1 cellular context compared by ENCODE assay signal in genomic region chr2:197179744-197180498, GRCh38.
TF ChIP-seq lines count a peak whose summit lies in the region.

No MANE protein-coding gene starts in this region.

TF ChIP-seq in GM23338, 12 proteins besides CTCF, POLR2A, EP300 and RAD21 (continued from another document):
- TF ChIP-seq, protein P1, sequence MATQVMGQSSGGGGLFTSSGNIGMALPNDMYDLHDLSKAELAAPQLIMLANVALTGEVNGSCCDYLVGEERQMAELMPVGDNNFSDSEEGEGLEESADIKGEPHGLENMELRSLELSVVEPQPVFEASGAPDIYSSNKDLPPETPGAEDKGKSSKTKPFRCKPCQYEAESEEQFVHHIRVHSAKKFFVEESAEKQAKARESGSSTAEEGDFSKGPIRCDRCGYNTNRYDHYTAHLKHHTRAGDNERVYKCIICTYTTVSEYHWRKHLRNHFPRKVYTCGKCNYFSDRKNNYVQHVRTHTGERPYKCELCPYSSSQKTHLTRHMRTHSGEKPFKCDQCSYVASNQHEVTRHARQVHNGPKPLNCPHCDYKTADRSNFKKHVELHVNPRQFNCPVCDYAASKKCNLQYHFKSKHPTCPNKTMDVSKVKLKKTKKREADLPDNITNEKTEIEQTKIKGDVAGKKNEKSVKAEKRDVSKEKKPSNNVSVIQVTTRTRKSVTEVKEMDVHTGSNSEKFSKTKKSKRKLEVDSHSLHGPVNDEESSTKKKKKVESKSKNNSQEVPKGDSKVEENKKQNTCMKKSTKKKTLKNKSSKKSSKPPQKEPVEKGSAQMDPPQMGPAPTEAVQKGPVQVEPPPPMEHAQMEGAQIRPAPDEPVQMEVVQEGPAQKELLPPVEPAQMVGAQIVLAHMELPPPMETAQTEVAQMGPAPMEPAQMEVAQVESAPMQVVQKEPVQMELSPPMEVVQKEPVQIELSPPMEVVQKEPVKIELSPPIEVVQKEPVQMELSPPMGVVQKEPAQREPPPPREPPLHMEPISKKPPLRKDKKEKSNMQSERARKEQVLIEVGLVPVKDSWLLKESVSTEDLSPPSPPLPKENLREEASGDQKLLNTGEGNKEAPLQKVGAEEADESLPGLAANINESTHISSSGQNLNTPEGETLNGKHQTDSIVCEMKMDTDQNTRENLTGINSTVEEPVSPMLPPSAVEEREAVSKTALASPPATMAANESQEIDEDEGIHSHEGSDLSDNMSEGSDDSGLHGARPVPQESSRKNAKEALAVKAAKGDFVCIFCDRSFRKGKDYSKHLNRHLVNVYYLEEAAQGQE (IDR thresholded peaks at IDR 0.05; ENCODE audit: unreplicated experiment) = no peak
- TF ChIP-seq ZNF114 (CRISPR knock-in tag; IDR thresholded peaks at IDR 0.05) (no peak), ZNF331 (CRISPR knock-in tag; IDR thresholded peaks at IDR 0.05; ENCODE audit: low read depth) (no peak), POLR2AphosphoS5 (IDR thresholded peaks at IDR 0.05; ENCODE audit: low read depth) (no peak)
